In genomic region chr10:2202401-2202800, GRCh38 we compare ENCODE assay signal across 19 cellular contexts.
DNase-seq lines count a peak whose midpoint lies in the region; ATAC-seq and TF ChIP-seq lines count a peak whose summit lies in the region.
"Had no signal": no experiment of that assay in that cellular context is flagged by ENCODE, and none has a peak within 500 bp of the region (broad histone marks: within the 10 kb centered on the region; RNA-seq: fewer than 3 reads in every experiment).

No MANE protein-coding gene starts in this region.

- H3K36me3 ChIP-seq in osteoblast (ENCODE audit: insufficient read depth, low read length), result no peaks in the 10 kb centered on the region
- H3K36me3 ChIP-seq: adrenal gland, left ventricle myocardium inferior, upper lobe of right lung had no signal

- H3K4me2 ChIP-seq in osteoblast (ENCODE audit: insufficient read depth, low read length), result no peak overlapping the region

- no peak for ATAC-seq in HG02610 (IDR thresholded peaks at IDR 0.05; ENCODE audit: unreplicated experiment)
- ATAC-seq: mucosa of descending colon, PC-3, upper lobe of right lung had no signal

- DNase-seq in NCI-H748 (lab: John Stamatoyannopoulos, UW; ENCODE audit: unreplicated experiment) (peak; percentile 27), NCI-H748 treated with DMSO at 0.1 percent for 48 hours (lab: John Stamatoyannopoulos, UW) (no peak), epithelial cell of proximal tubule (ENCODE audit: low read depth) (peak; percentile 18), left kidney (ENCODE audit: low read depth, low spot score) (peak; percentile 84), NCI-H2227 treated with DMSO at 0.1 percent for 48 hours (lab: John Stamatoyannopoulos, UW) (no peak), globus pallidus (ENCODE audit: low spot score) (no peak), osteoblast (ENCODE audit: insufficient read length, low spot score, missing footprints) (no peak)
- DNase-seq: activated effector memory CD4-positive, alpha-beta T cell treated with anti-CD3 and anti-CD28 coated beads, Interleukin-2, amount 50 U/mL, for 16 hours; adrenal gland; left ventricle myocardium inferior; mucosa of descending colon; NCI-H1417; PC-3; stimulated activated CD4-positive, alpha-beta T cell treated with anti-CD3 and anti-CD28 coated beads, Interleukin-12 subunit alpha, Interleukin-12 subunit beta, amount 100 ng/mL, for 4 hours; upper lobe of right lung had no signal

- no peaks in the 10 kb centered on the region for H3K4me1 ChIP-seq in osteoblast (ENCODE audit: insufficient read depth, low read length)
- H3K4me1 ChIP-seq: adrenal gland, left ventricle myocardium inferior, upper lobe of right lung had no signal

- no peaks in the 10 kb centered on the region for H3K79me2 ChIP-seq in osteoblast (ENCODE audit: insufficient read depth, low read length)

- no peaks in the 10 kb centered on the region for H3K27me3 ChIP-seq in osteoblast (ENCODE audit: insufficient read depth, low read length)
- H3K27me3 ChIP-seq: adrenal gland, upper lobe of right lung had no signal

- no peak overlapping the region for H3K4me3 ChIP-seq in epithelial cell of proximal tubule (ENCODE audit: low read depth, low read length)
- no peak overlapping the region for H3K4me3 ChIP-seq in osteoblast (ENCODE audit: insufficient read depth, low read length)
- H3K4me3 ChIP-seq: adrenal gland, left ventricle myocardium inferior, mucosa of descending colon, SK-N-MC, upper lobe of right lung had no signal

- H4K20me1 ChIP-seq in osteoblast (ENCODE audit: insufficient read depth, low read length), result no peaks in the 10 kb centered on the region

- H3K27ac ChIP-seq in osteoblast (ENCODE audit: low read depth, low read length), result no peak overlapping the region
- H3K27ac ChIP-seq: 22Rv1, adrenal gland, left ventricle myocardium inferior, SK-N-MC, upper lobe of right lung, VCaP had no signal

- peaks cover 2% of the 10 kb centered on the region for H3K9me3 ChIP-seq in osteoblast (ENCODE audit: low read depth, low read length)
- H3K9me3 ChIP-seq: adrenal gland, upper lobe of right lung had no signal

- H2AFZ ChIP-seq in osteoblast (ENCODE audit: low read length), result no peak overlapping the region

- TF ChIP-seq CTCF in epithelial cell of proximal tubule (conservative IDR thresholded peaks at IDR 0.05; ENCODE audit: low read depth, low read length) (no peak), osteoblast (IDR thresholded peaks at IDR 0.05; ENCODE audit: extremely low read depth, low read depth, low read length) (no peak)

Comparison
In these comparisons a context has a peak if more than half of its experiments do, and no peak if none do; other contexts are left out.
1. DNase-seq: peak in NCI-H748 (single experiment), epithelial cell of proximal tubule (single experiment) and left kidney (single experiment); none in NCI-H748 treated with DMSO at 0.1 percent for 48 hours (single experiment), NCI-H2227 treated with DMSO at 0.1 percent for 48 hours (single experiment), globus pallidus (single experiment) and osteoblast (single experiment).